Comparison of ENCODE assay signal across 14 cellular contexts in genomic region chr6:9007062-9007461, GRCh38.
DNase-seq lines count a peak whose midpoint lies in the region; ATAC-seq lines count a peak whose summit lies in the region.
"Had no signal": no experiment of that assay in that cellular context is flagged by ENCODE, and none has a peak within 500 bp of the region (broad histone marks: within the 10 kb centered on the region; RNA-seq: fewer than 3 reads in every experiment).

No MANE protein-coding gene starts in this region.

- peaks cover 4% of the 10 kb centered on the region for H3K9me3 ChIP-seq in mesodermal cell (ENCODE audit: control insufficient read depth, low read length)
- H3K9me3 ChIP-seq: HAP-1 had no signal

- no peak for ATAC-seq in stimulated activated naive CD8-positive, alpha-beta T cell treated with anti-CD3 and anti-CD28 coated beads, Interleukin-15, Interleukin-2, amounts not matched to agents 100 U/mL and 50 U/mL, for 24 hours

- H3K4me3 ChIP-seq in mesodermal cell (ENCODE audit: extremely low read depth, insufficient read depth, low read length, poor library complexity, severe bottlenecking) = no peak overlapping the region
- H3K4me3 ChIP-seq: HAP-1 had no signal

- H3K27ac ChIP-seq in mesodermal cell (ENCODE audit: low read depth, low read length, severe bottlenecking) = peak overlapping the region; percentile 6

- DNase-seq in amniotic epithelial cell (ENCODE audit: low read depth) (peak; percentile 8), kidney glomerular epithelial cell (lab: John Stamatoyannopoulos, UW) (peak; percentile 24), NCI-H2107 treated with DMSO at 0.1 percent for 48 hours (lab: John Stamatoyannopoulos, UW; ENCODE audit: unreplicated experiment) (no peak), NCI-H2081 treated with DMSO at 0.1 percent for 48 hours (lab: John Stamatoyannopoulos, UW) (no peak)
- DNase-seq in stimulated activated naive CD8-positive, alpha-beta T cell treated with anti-CD3 and anti-CD28 coated beads, Interleukin-15, Interleukin-2, amounts not matched to agents 100 U/mL and 50 U/mL, for 24 hours = no peak
- DNase-seq: C1 segment of cervical spinal cord; CD4-positive, alpha-beta memory T cell; COR-L47; DMS153; DND-41; GOT3; HFFc6 had no signal

- H3K4me1 ChIP-seq in mesodermal cell (ENCODE audit: control insufficient read depth, insufficient read depth, low read length, poor library complexity, severe bottlenecking) = no peaks in the 10 kb centered on the region
- H3K4me1 ChIP-seq: HAP-1 had no signal

- no peaks in the 10 kb centered on the region for H3K36me3 ChIP-seq in mesodermal cell (ENCODE audit: control insufficient read depth, insufficient read depth, low read length)
- H3K36me3 ChIP-seq: HAP-1 had no signal

- 71 to 100% methylated on average over 2 of the region's 4 CpGs for WGBS in mesodermal cell (ENCODE audit: insufficient coverage in 2 of 2), 2 experiments

Comparison
In these comparisons a context has a peak if more than half of its experiments do, and no peak if none do; other contexts are left out.
1. DNase-seq: peak in amniotic epithelial cell (single experiment) and kidney glomerular epithelial cell (single experiment); none in NCI-H2107 treated with DMSO at 0.1 percent for 48 hours (single experiment), NCI-H2081 treated with DMSO at 0.1 percent for 48 hours (single experiment) and stimulated activated naive CD8-positive, alpha-beta T cell treated with anti-CD3 and anti-CD28 coated beads, Interleukin-15, Interleukin-2, amounts not matched to agents 100 U/mL and 50 U/mL, for 24 hours (single experiment).